In genomic region chr9:134041649-134041962, GRCh38 we compare ENCODE assay signal across 30 cellular contexts.
"Had no signal": no experiment of that assay in that cellular context is flagged by ENCODE, and none has a peak within 500 bp of the region (broad histone marks: within the 10 kb centered on the region; RNA-seq: fewer than 3 reads in every experiment).

No MANE protein-coding gene starts in this region.

- H3K4me1 Mint-ChIP-seq: activated naive CD4-positive, alpha-beta T cell treated with anti-CD3 and anti-CD28 coated beads, Interleukin-2, amount 10 ng/mL, durations not matched to agents 7 days and 5 days; activated naive CD8-positive, alpha-beta T cell treated with anti-CD3 and anti-CD28 coated beads, Interleukin-2, amount 10 ng/mL, durations not matched to agents 7 days and 5 days; endodermal cell; stimulated activated memory B cell treated with anti-CD40 and anti-IgM and Interleukin-4, amounts not matched to agents 10 μg/mL and 1 μg/mL and 100 μg/mL, for 72 hours; stimulated activated naive CD8-positive, alpha-beta T cell treated with anti-CD3 and anti-CD28 coated beads, Interleukin-15, amount 100 ng/mL, for 72 hours had no signal

- H3K36me3 ChIP-seq: uterus had no signal

- DNase-seq: activated CD4-positive, alpha-beta T cell treated with anti-CD3 and anti-CD28 coated beads for 4 hours; activated CD4-positive, alpha-beta T cell treated with anti-CD3 and anti-CD28 coated beads, Interleukin-2, amount 50 U/mL, for 4 hours; activated effector memory CD4-positive, alpha-beta T cell treated with anti-CD3 and anti-CD28 coated beads, Interleukin-2, amount 50 U/mL, for 16 hours; activated naive CD4-positive, alpha-beta T cell treated with anti-CD3 and anti-CD28 coated beads, Interleukin-2, amount 10 ng/mL, durations not matched to agents 7 days and 5 days; activated naive CD8-positive, alpha-beta T cell treated with anti-CD3 and anti-CD28 coated beads, Interleukin-2, amount 10 ng/mL, durations not matched to agents 7 days and 5 days; activated T-cell treated with anti-CD3 and anti-CD28 coated beads for 4 hours; amniotic stem cell; central memory CD4-positive, alpha-beta T cell; endodermal cell; foreskin fibroblast; head of caudate nucleus; hypothalamus; kidney glomerular epithelial cell; mammary epithelial cell; naive thymus-derived CD4-positive, alpha-beta T cell; occipital lobe; sigmoid colon; small intestine; stimulated activated CD4-positive, alpha-beta T cell treated with anti-CD3 and anti-CD28 coated beads, Interleukin-4, amount 100 ng/mL, for 24 hours; stimulated activated naive CD8-positive, alpha-beta T cell treated with anti-CD3 and anti-CD28 coated beads, Interleukin-15, amount 100 ng/mL, for 72 hours; SW 1271; T-helper 9 cell; uterus had no signal

- H3K4me1 ChIP-seq: uterus had no signal

- H3K4me3 ChIP-seq: sigmoid colon, uterus had no signal

- H3K27me3 Mint-ChIP-seq: activated naive CD4-positive, alpha-beta T cell treated with anti-CD3 and anti-CD28 coated beads, Interleukin-2, amount 10 ng/mL, durations not matched to agents 7 days and 5 days; activated naive CD8-positive, alpha-beta T cell treated with anti-CD3 and anti-CD28 coated beads, Interleukin-2, amount 10 ng/mL, durations not matched to agents 7 days and 5 days; dendritic cell treated with granulocyte-macrophage colony-stimulating factor and Interleukin-4, amounts not matched to agents 40 ng/mL and 50 ng/mL, for 4 days; naive thymus-derived CD4-positive, alpha-beta T cell; stimulated activated memory B cell treated with anti-CD40 and anti-IgM and Interleukin-4, amounts not matched to agents 10 μg/mL and 1 μg/mL and 100 μg/mL, for 72 hours; stimulated activated naive CD8-positive, alpha-beta T cell treated with anti-CD3 and anti-CD28 coated beads, Interleukin-15, amount 100 ng/mL, for 72 hours; type B pancreatic cell had no signal

- H3K9me3 Mint-ChIP-seq: activated naive CD4-positive, alpha-beta T cell treated with anti-CD3 and anti-CD28 coated beads, Interleukin-2, amount 10 ng/mL, durations not matched to agents 7 days and 5 days; dendritic cell treated with granulocyte-macrophage colony-stimulating factor and Interleukin-4, amounts not matched to agents 40 ng/mL and 50 ng/mL, for 4 days; endodermal cell; T-helper 1 cell treated with Interleukin-12 subunit alpha and Interleukin-12 subunit beta and Interleukin-4 antibody, amounts not matched to agents 30 μg/mL and 1 μg/mL, for 36 hours; type B pancreatic cell had no signal

- ATAC-seq: esophagus mucosa; naive thymus-derived CD4-positive, alpha-beta T cell; stimulated activated memory B cell treated with anti-CD40 and anti-IgM and Interleukin-4, amounts not matched to agents 10 μg/mL and 1 μg/mL and 100 μg/mL, for 72 hours; stimulated activated naive CD8-positive, alpha-beta T cell treated with anti-CD3 and anti-CD28 coated beads, Interleukin-15, amount 100 ng/mL, for 72 hours had no signal

- H3K27me3 ChIP-seq: sigmoid colon, uterus had no signal

- H3K27ac Mint-ChIP-seq: activated naive CD4-positive, alpha-beta T cell treated with anti-CD3 and anti-CD28 coated beads, Interleukin-2, amount 10 ng/mL, durations not matched to agents 7 days and 5 days; activated naive CD8-positive, alpha-beta T cell treated with anti-CD3 and anti-CD28 coated beads, Interleukin-2, amount 10 ng/mL, durations not matched to agents 7 days and 5 days; dendritic cell treated with granulocyte-macrophage colony-stimulating factor and Interleukin-4, amounts not matched to agents 40 ng/mL and 50 ng/mL, for 4 days; endodermal cell; mesothelial cell of epicardium; naive thymus-derived CD4-positive, alpha-beta T cell; stimulated activated memory B cell treated with anti-CD40 and anti-IgM and Interleukin-4, amounts not matched to agents 10 μg/mL and 1 μg/mL and 100 μg/mL, for 72 hours; stimulated activated naive CD8-positive, alpha-beta T cell treated with anti-CD3 and anti-CD28 coated beads, Interleukin-15, amount 100 ng/mL, for 72 hours; T-helper 1 cell treated with Interleukin-12 subunit alpha and Interleukin-12 subunit beta and Interleukin-4 antibody, amounts not matched to agents 30 μg/mL and 1 μg/mL, for 36 hours; type B pancreatic cell had no signal

- H3K27ac ChIP-seq: sigmoid colon, uterus, VCaP had no signal

- H3K4me3 Mint-ChIP-seq: activated naive CD4-positive, alpha-beta T cell treated with anti-CD3 and anti-CD28 coated beads, Interleukin-2, amount 10 ng/mL, durations not matched to agents 7 days and 5 days; activated naive CD8-positive, alpha-beta T cell treated with anti-CD3 and anti-CD28 coated beads, Interleukin-2, amount 10 ng/mL, durations not matched to agents 7 days and 5 days; dendritic cell treated with granulocyte-macrophage colony-stimulating factor and Interleukin-4, amounts not matched to agents 40 ng/mL and 50 ng/mL, for 4 days; endodermal cell; mesothelial cell of epicardium; naive thymus-derived CD4-positive, alpha-beta T cell; stimulated activated memory B cell treated with anti-CD40 and anti-IgM and Interleukin-4, amounts not matched to agents 10 μg/mL and 1 μg/mL and 100 μg/mL, for 72 hours; stimulated activated naive CD8-positive, alpha-beta T cell treated with anti-CD3 and anti-CD28 coated beads, Interleukin-15, amount 100 ng/mL, for 72 hours; T-helper 1 cell treated with Interleukin-12 subunit alpha and Interleukin-12 subunit beta and Interleukin-4 antibody, amounts not matched to agents 30 μg/mL and 1 μg/mL, for 36 hours; type B pancreatic cell had no signal
